16 cellular contexts compared by ENCODE assay signal in genomic region chr1:63794354-63794753, GRCh38. TPM values are rescaled to one million over a fixed set of nuclear protein-coding genes. Genes with fewer than 3 reads are reported as not detected.
DNase-seq lines count a peak whose midpoint lies in the region; ATAC-seq and TF ChIP-seq lines count a peak whose summit lies in the region.
"Had no signal": no experiment of that assay in that cellular context is flagged by ENCODE, and none has a peak within 500 bp of the region (broad histone marks: within the 10 kb centered on the region; RNA-seq: fewer than 3 reads in every experiment).

No MANE protein-coding gene starts in this region.

- H3K4me3 ChIP-seq in GM23338 (no peak overlapping the region), Panc1 (ENCODE audit: low read depth in 2 of 2, low read length in 2 of 2) (no peak overlapping the region), neural progenitor cell (no peak overlapping the region)
- H3K4me3 ChIP-seq: BLaER1 treated with 17β-estradiol and CSF1 and Interleukin-3, amounts not matched to agents 10 nM and 100 nM; GM23248; K562; MG63 had no signal

- H3K36me3 Mint-ChIP-seq in GM23338 (ENCODE audit: low read depth) (peaks cover 16% of the 10 kb centered on the region), chondrocyte (ENCODE audit: low read depth) (peaks cover 13% of the 10 kb centered on the region), neural progenitor cell (peaks cover 3% of the 10 kb centered on the region)
- H3K36me3 Mint-ChIP-seq in activated naive CD4-positive, alpha-beta T cell treated with anti-CD3 and anti-CD28 coated beads, Interleukin-2, amount 50 U/mL, for 72 hours = no peaks in the 10 kb centered on the region
- H3K36me3 Mint-ChIP-seq: CD8-positive, alpha-beta T cell had no signal

- no peak for DNase-seq in GM23338 (ENCODE audit: low spot score)
- DNase-seq in Panc1 (ENCODE audit: low read depth, low spot score) = no peak
- DNase-seq in chondrocyte (ENCODE audit: low spot score) = no peak
- no peak for DNase-seq in neural progenitor cell (ENCODE audit: low spot score)
- DNase-seq in globus pallidus (ENCODE audit: low spot score) = no peak
- DNase-seq in activated naive CD4-positive, alpha-beta T cell treated with anti-CD3 and anti-CD28 coated beads, Interleukin-2, amount 50 U/mL, for 72 hours (ENCODE audit: low spot score in 2 of 2) = no peak
- no peak for DNase-seq in left colon
- DNase-seq: CD8-positive, alpha-beta T cell; DND-41; NCI-H1694 treated with DMSO at 0.1 percent for 48 hours; Right ventricle myocardium superior had no signal

- peaks cover 16% of the 10 kb centered on the region for H3F3A ChIP-seq in GM23338 (replicated peaks; ENCODE audit: low read depth)
- H3F3A ChIP-seq in neural progenitor cell (ENCODE audit: low read depth) = peaks cover 37% of the 10 kb centered on the region

- H4K20me1 ChIP-seq in GM23338 (replicated peaks; ENCODE audit: insufficient read depth) = peaks cover 5% of the 10 kb centered on the region; the same call in 1 of the 2 replicates
- peaks cover 63% of the 10 kb centered on the region for H4K20me1 ChIP-seq in neural progenitor cell (ENCODE audit: low read depth)

- ATAC-seq in GM23338 (peak; percentile 25), Panc1 (peak; percentile 50), HG02763 (IDR thresholded peaks at IDR 0.05; ENCODE audit: unreplicated experiment) (no peak), left colon (no peak)
- ATAC-seq in activated naive CD4-positive, alpha-beta T cell treated with anti-CD3 and anti-CD28 coated beads, Interleukin-2, amount 50 U/mL, for 72 hours = no peak
- ATAC-seq: CD8-positive, alpha-beta T cell; K562 had no signal

- H3K4me3 Mint-ChIP-seq in GM23338 (peak overlapping the region; percentile 16; the same call in 1 of the 3 replicates), chondrocyte (ENCODE audit: unreplicated experiment) (no peak overlapping the region), neural progenitor cell (no peak overlapping the region)
- H3K4me3 Mint-ChIP-seq: CD8-positive, alpha-beta T cell had no signal

- H3K27me3 Mint-ChIP-seq in GM23338 (ENCODE audit: insufficient read depth, low read depth, poor library complexity) (peaks cover 21% of the 10 kb centered on the region), chondrocyte (ENCODE audit: low read depth) (no peaks in the 10 kb centered on the region), neural progenitor cell (ENCODE audit: insufficient read depth, low read depth) (peaks cover 5% of the 10 kb centered on the region)

- no TSS peak for BruUV-seq in Panc1 (replicated peaks; lab: Mats Ljungman, UMichigan)

- POLR2A ChIA-PET in Panc1 (lab: Charles Lee) = interaction anchor here (0.5 kb wide), 1 partner anchor 101 kb away, joined by 13 read pairs; no protein-coding TSS in a partner anchor

- H3K27ac ChIP-seq in GM23338 (ENCODE audit: low read depth) (peak overlapping the region; percentile 75), Panc1 (ENCODE audit: low read length) (peak overlapping the region; percentile 70), neural progenitor cell (no peak overlapping the region)
- H3K27ac ChIP-seq: BLaER1 treated with 17β-estradiol and CSF1 and Interleukin-3, amounts not matched to agents 10 nM and 100 nM; GM23248 had no signal

- H3K27me3 ChIP-seq in GM23338 (ENCODE audit: insufficient read depth) (no peaks in the 10 kb centered on the region), Panc1 (ENCODE audit: control insufficient read depth, insufficient read depth, low read length) (no peaks in the 10 kb centered on the region), neural progenitor cell (no peaks in the 10 kb centered on the region)
- H3K27me3 ChIP-seq: BLaER1 treated with 17β-estradiol and CSF1 and Interleukin-3, amounts not matched to agents 10 nM and 100 nM; MG63 had no signal

- H3K4me1 ChIP-seq in GM23338 (ENCODE audit: insufficient read depth) (peaks cover 96% of the 10 kb centered on the region), Panc1 (ENCODE audit: control insufficient read depth, insufficient read depth, low read length) (peaks cover 45% of the 10 kb centered on the region), neural progenitor cell (peaks cover 88% of the 10 kb centered on the region)

- in situ Hi-C loops in Panc1 (cut with HindIII; ENCODE audit: low pct_unique_long_range_greater_than_20kb, low sequenced_read_pairs) = no loop called here

- H3K4me1 Mint-ChIP-seq in GM23338 (peaks cover 97% of the 10 kb centered on the region), chondrocyte (ENCODE audit: low read depth) (peaks cover 92% of the 10 kb centered on the region), neural progenitor cell (peaks cover 74% of the 10 kb centered on the region)

- H3K36me3 ChIP-seq in GM23338 (ENCODE audit: insufficient read depth) = no peaks in the 10 kb centered on the region
- H3K36me3 ChIP-seq in Panc1 (ENCODE audit: control insufficient read depth, insufficient read depth, low read length) = no peaks in the 10 kb centered on the region; the same call in 1 of the 2 replicates
- no peaks in the 10 kb centered on the region for H3K36me3 ChIP-seq in neural progenitor cell
- H3K36me3 ChIP-seq: BLaER1 treated with 17β-estradiol and CSF1 and Interleukin-3, amounts not matched to agents 10 nM and 100 nM; MG63 had no signal

- no peaks in the 10 kb centered on the region for H3K9me2 ChIP-seq in GM23338 (ENCODE audit: insufficient read depth)

- H3K79me2 ChIP-seq in GM23338 (replicated peaks; ENCODE audit: insufficient read depth) (peaks cover 98% of the 10 kb centered on the region), neural progenitor cell (ENCODE audit: low read depth) (peaks cover 100% of the 10 kb centered on the region)

- H2AFZ ChIP-seq in GM23338 (no peak overlapping the region), neural progenitor cell (replicated peaks) (no peak overlapping the region)
- H2AFZ ChIP-seq: GM23248 had no signal

- intact Hi-C loops in Panc1 (cut with micrococcal nuclease; ENCODE audit: unreplicated experiment) (no loop called here), left colon (cut with DNase I, micrococcal nuclease) (no loop called here)

- TF ChIP-seq CTCF in GM23338 (conservative IDR thresholded peaks at IDR 0.05; ENCODE audit: low read depth in 2 of 2) = no peak
- no peak for TF ChIP-seq CTCF in Panc1 (IDR thresholded peaks at IDR 0.05)
- no peak for TF ChIP-seq CTCF in chondrocyte (IDR thresholded peaks at IDR 0.05)
- TF ChIP-seq CTCF in neural progenitor cell (IDR thresholded peaks at IDR 0.05) = no peak

- H3K9ac ChIP-seq in neural progenitor cell = no peak overlapping the region
- H3K9ac ChIP-seq: BLaER1 treated with 17β-estradiol and CSF1 and Interleukin-3, amounts not matched to agents 10 nM and 100 nM; GM23248 had no signal

- H3K27ac Mint-ChIP-seq in GM23338 (peak overlapping the region; percentile 96), chondrocyte (ENCODE audit: unreplicated experiment) (peak overlapping the region; percentile 91), neural progenitor cell (no peak overlapping the region)
- H3K27ac Mint-ChIP-seq in activated naive CD4-positive, alpha-beta T cell treated with anti-CD3 and anti-CD28 coated beads, Interleukin-2, amount 50 U/mL, for 72 hours = no peak overlapping the region
- H3K27ac Mint-ChIP-seq: CD8-positive, alpha-beta T cell had no signal

- CTCF ChIA-PET in Panc1 (lab: Charles Lee) = interaction anchor here (0.8 to 1.0 kb wide), 2 partner anchors 18 to 124 kb away, joined by 3 read pairs; no protein-coding TSS in a partner anchor

- H3K9me3 ChIP-seq in Panc1 (ENCODE audit: control insufficient read depth, insufficient read depth, low read depth, low read length) (no peaks in the 10 kb centered on the region), neural progenitor cell (ENCODE audit: low read depth) (no peaks in the 10 kb centered on the region)
- H3K9me3 ChIP-seq: BLaER1 treated with 17β-estradiol and CSF1 and Interleukin-3, amounts not matched to agents 10 nM and 100 nM; MG63 had no signal

- H3K4me2 ChIP-seq in GM23338 = peak overlapping the region; percentile 63
- peak overlapping the region; percentile 48 for H3K4me2 ChIP-seq in neural progenitor cell
- H3K4me2 ChIP-seq: BLaER1 treated with 17β-estradiol and CSF1 and Interleukin-3, amounts not matched to agents 10 nM and 100 nM had no signal

- H3K9me3 Mint-ChIP-seq in GM23338 (no peaks in the 10 kb centered on the region), chondrocyte (ENCODE audit: low read depth) (no peaks in the 10 kb centered on the region), neural progenitor cell (no peaks in the 10 kb centered on the region)
- H3K9me3 Mint-ChIP-seq in activated naive CD4-positive, alpha-beta T cell treated with anti-CD3 and anti-CD28 coated beads, Interleukin-2, amount 50 U/mL, for 72 hours = no peaks in the 10 kb centered on the region
- H3K9me3 Mint-ChIP-seq: CD8-positive, alpha-beta T cell had no signal

TF ChIP-seq in GM23338, 12 proteins besides CTCF, POLR2A, EP300 and RAD21 (continues in another document):
- TF ChIP-seq ZNF114 (CRISPR knock-in tag; IDR thresholded peaks at IDR 0.05) = no peak
- TF ChIP-seq STAT1 (IDR thresholded peaks at IDR 0.05; ENCODE audit: unreplicated experiment) = no peak

RNA-seq across cellular contexts. Expression of gene ROR1, which starts 20.5 kb away (rescaled TPM):
- total RNA-seq in GM23338 (2014; rRNA removed; shearing (Covaris generic)) = 94.3 and 96.0 TPM in 2 replicates
- 53.8 and 59.7 TPM in 2 replicates for polyA plus RNA-seq in GM23338 (2016; fragmentation: Nextera tagmentation; extraction: Ambion mirVana)
- total RNA-seq in Panc1 (2021; ENCODE audit: unreplicated experiment) (19.3 TPM), chondrocyte (75.2 to 131 TPM (median 123 TPM) in 3 replicates), neural progenitor cell (ENCODE audit: low replicate concordance) (30.3 and 32.0 TPM in 2 replicates), left colon (1 to 10 TPM; 5.1 to 7.1 TPM)
- 7.8 TPM for polyA plus RNA-seq in Panc1 (2012; ENCODE audit: insufficient read length)
- total RNA-seq in activated naive CD4-positive, alpha-beta T cell treated with anti-CD3 and anti-CD28 coated beads, Interleukin-2, amount 50 U/mL, for 72 hours = under 1 TPM in 1 of 2 donors, not detected in 1; 0.25 TPM
- total RNA-seq: CD8-positive, alpha-beta T cell had no signal
- polyA plus RNA-seq: K562 had no signal

Comparison
In these comparisons a context has a peak if more than half of its experiments do, and no peak if none do; other contexts are left out.
1. ATAC-seq: peak in GM23338 (single experiment) and Panc1 (single experiment); none in HG02763 (single experiment), activated naive CD4-positive, alpha-beta T cell treated with anti-CD3 and anti-CD28 coated beads, Interleukin-2, amount 50 U/mL, for 72 hours (0 of 2) and left colon (single experiment).
2. H3K27ac Mint-ChIP-seq: peak in GM23338 (single experiment) and chondrocyte (single experiment); none in neural progenitor cell (single experiment) and activated naive CD4-positive, alpha-beta T cell treated with anti-CD3 and anti-CD28 coated beads, Interleukin-2, amount 50 U/mL, for 72 hours (0 of 2).
3. RNA of gene ROR1, which starts 20.5 kb away (total RNA-seq): 75.2 to 131 TPM in chondrocyte, 94.3 to 96.0 TPM in GM23338, 30.3 to 32.0 TPM in neural progenitor cell, 19.3 TPM in Panc1 (single experiment) and 5.1 to 7.1 TPM in left colon; 0.25 TPM in activated naive CD4-positive, alpha-beta T cell treated with anti-CD3 and anti-CD28 coated beads, Interleukin-2, amount 50 U/mL, for 72 hours; every median in the first group is over 4 times any median in the second.